1 cellular context compared by ENCODE assay signal in genomic region chr20:36632487-36633284, GRCh38.
TF ChIP-seq lines count a peak whose summit lies in the region.

No MANE protein-coding gene starts in this region.

TF ChIP-seq in HepG2, 621 proteins besides CTCF, POLR2A, EP300 and RAD21 (continued from another document):
- TF ChIP-seq ZNF609 (CRISPR knock-in tag; IDR thresholded peaks at IDR 0.05; ENCODE audit: borderline replicate concordance) (peak; percentile 42; the same call in 1 of the 2 replicates), JUN (CRISPR knock-in tag; IDR thresholded peaks at IDR 0.05) (peak; percentile 55; the same call in 1 of the 2 replicates), ARHGAP35 (CRISPR knock-in tag; IDR thresholded peaks at IDR 0.05; ENCODE audit: borderline replicate concordance) (peak; percentile 18; the same call in 1 of the 2 replicates), ELF3 (CRISPR knock-in tag; IDR thresholded peaks at IDR 0.05) (peak; percentile 76), CBX1 (IDR thresholded peaks at IDR 0.05; ENCODE audit: low read depth) (peak; percentile 8), DMAP1 (CRISPR knock-in tag; IDR thresholded peaks at IDR 0.05) (peak; percentile 53), RCOR2 (CRISPR knock-in tag; IDR thresholded peaks at IDR 0.05) (peak; percentile 94)
